Comparison of ENCODE assay signal across 9 cellular contexts in the genomic region with DNA sequence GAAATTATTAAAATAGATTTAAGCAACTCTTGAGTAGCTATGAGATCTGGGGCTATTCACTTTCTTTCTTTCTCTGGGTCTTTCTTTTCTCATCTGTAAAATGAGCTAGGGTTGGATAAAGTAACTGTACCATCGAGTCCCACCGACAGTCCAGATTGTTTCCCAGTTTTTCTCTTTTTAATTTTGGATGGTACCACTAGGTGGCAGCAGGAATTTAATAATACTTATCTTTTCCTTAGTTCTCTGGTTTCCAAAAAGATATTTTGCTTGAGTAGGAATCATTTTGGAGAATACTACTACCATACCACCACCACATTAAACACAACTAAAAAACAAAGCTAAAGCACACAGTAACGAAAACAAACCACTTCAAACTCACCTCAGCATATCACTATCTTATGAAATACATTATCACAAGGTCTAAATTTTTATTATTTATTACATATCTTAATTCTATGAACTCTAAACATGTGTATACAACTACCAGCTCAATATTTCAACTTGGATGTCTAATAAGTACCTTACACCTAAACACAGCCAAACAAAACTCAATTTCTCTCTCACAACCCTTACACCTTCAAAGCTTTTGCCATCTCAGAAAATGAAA.
DNase-seq lines count a peak whose midpoint lies in the region; ATAC-seq, FAIRE-seq and TF ChIP-seq lines count a peak whose summit lies in the region.
"Had no signal": no experiment of that assay in that cellular context is flagged by ENCODE, and none has a peak within 500 bp of the region (broad histone marks: within the 10 kb centered on the region; RNA-seq: fewer than 3 reads in every experiment).

No MANE protein-coding gene starts in this region.

- in situ Hi-C loops in Caki2 (cut with HindIII; ENCODE audit: low pct_unique_long_range_greater_than_20kb, low sequenced_read_pairs): no loop called here

- peaks cover 5% of the 10 kb centered on the region for H3K9me3 Mint-ChIP-seq in astrocyte (ENCODE audit: unreplicated experiment)
- peaks cover 12% of the 10 kb centered on the region for H3K9me3 Mint-ChIP-seq in activated naive CD4-positive, alpha-beta T cell treated with anti-CD3 and anti-CD28 coated beads for 36 hours

- H3K36me3 ChIP-seq in astrocyte (ENCODE audit: insufficient read depth, low read length): no peaks in the 10 kb centered on the region

- H3K4me3 ChIP-seq in astrocyte (ENCODE audit: insufficient read depth, low read depth, low read length): no peak overlapping the region

- H3K79me2 ChIP-seq in astrocyte (ENCODE audit: insufficient read depth, low read length): no peaks in the 10 kb centered on the region

- H4K20me1 ChIP-seq in astrocyte (ENCODE audit: insufficient read depth, low read length): no peaks in the 10 kb centered on the region

- no peaks in the 10 kb centered on the region for H3K4me1 ChIP-seq in astrocyte (ENCODE audit: insufficient read depth, low read length)

- intact Hi-C loops in activated naive CD4-positive, alpha-beta T cell treated with anti-CD3 and anti-CD28 coated beads for 36 hours (cut with micrococcal nuclease): loop anchor here (1.0 to 5.0 kb wide), 4 partner anchors 710 to 1484 kb away; no protein-coding TSS in a partner anchor

- TF ChIP-seq CTCF in astrocyte (IDR thresholded peaks at IDR 0.05; ENCODE audit: insufficient read depth, low read depth, low read length): peak; percentile 77

- no peaks in the 10 kb centered on the region for H3K27me3 Mint-ChIP-seq in astrocyte (ENCODE audit: low read depth, unreplicated experiment)
- no peaks in the 10 kb centered on the region for H3K27me3 Mint-ChIP-seq in activated naive CD4-positive, alpha-beta T cell treated with anti-CD3 and anti-CD28 coated beads for 36 hours (ENCODE audit: low read depth)

- DNase-seq in Caki2 (ENCODE audit: low read depth) (peak; percentile 9), HuH-7 (ENCODE audit: low spot score) (peak; percentile 19), astrocyte (ENCODE audit: low read depth) (no peak), lung microvascular endothelial cell (ENCODE audit: low read depth in 2 of 2) (peak; percentile 24), COR-L47 (lab: John Stamatoyannopoulos, UW) (no peak)
- no peak for DNase-seq in activated naive CD4-positive, alpha-beta T cell treated with anti-CD3 and anti-CD28 coated beads for 36 hours
- DNase-seq in activated CD8-positive, alpha-beta memory T cell treated with anti-CD3 and anti-CD28 coated beads, Interleukin-2, amount 50 U/mL, for 4 hours: no peak

- H3K27me3 ChIP-seq in astrocyte (ENCODE audit: insufficient read depth, low read length): no peaks in the 10 kb centered on the region

- H3K36me3 Mint-ChIP-seq in astrocyte (ENCODE audit: low read depth, unreplicated experiment): no peaks in the 10 kb centered on the region
- no peaks in the 10 kb centered on the region for H3K36me3 Mint-ChIP-seq in activated naive CD4-positive, alpha-beta T cell treated with anti-CD3 and anti-CD28 coated beads for 36 hours (ENCODE audit: low read depth)

- H3K27ac Mint-ChIP-seq in astrocyte (ENCODE audit: unreplicated experiment): no peak overlapping the region
- H3K27ac Mint-ChIP-seq in activated naive CD4-positive, alpha-beta T cell treated with anti-CD3 and anti-CD28 coated beads for 36 hours: no peak overlapping the region

- no peak overlapping the region for H3K27ac ChIP-seq in astrocyte (ENCODE audit: low read depth, low read length)
- H3K27ac ChIP-seq: epithelial cell of prostate had no signal

- CTCF ChIA-PET in activated naive CD4-positive, alpha-beta T cell treated with anti-CD3 and anti-CD28 coated beads for 36 hours (lab: Charles Lee): interaction anchor here (0.8 to 2.0 kb wide), 7 partner anchors 10 to 768 kb away, joined by 3 to 6 read pairs (median 3); no protein-coding TSS in a partner anchor

- H2AFZ ChIP-seq in astrocyte (ENCODE audit: low read depth, low read length): no peak overlapping the region

- peaks cover 5% of the 10 kb centered on the region for H3K4me1 Mint-ChIP-seq in astrocyte (ENCODE audit: low read depth, unreplicated experiment)
- no peaks in the 10 kb centered on the region for H3K4me1 Mint-ChIP-seq in activated naive CD4-positive, alpha-beta T cell treated with anti-CD3 and anti-CD28 coated beads for 36 hours (ENCODE audit: low read depth)

- ATAC-seq in HG02840 (IDR thresholded peaks at IDR 0.05; ENCODE audit: low FRiP score, unreplicated experiment): no peak

- peak; percentile 66 for FAIRE-seq in astrocyte (lab: Jason Lieb, UNC)

- H3K4me3 Mint-ChIP-seq in astrocyte (ENCODE audit: unreplicated experiment): no peak overlapping the region
- no peak overlapping the region for H3K4me3 Mint-ChIP-seq in activated naive CD4-positive, alpha-beta T cell treated with anti-CD3 and anti-CD28 coated beads for 36 hours

- H3K9me3 ChIP-seq in astrocyte (ENCODE audit: insufficient read depth, low read depth, low read length): no peaks in the 10 kb centered on the region

- no peak overlapping the region for H3K4me2 ChIP-seq in astrocyte (ENCODE audit: low read length)

- H3K9ac ChIP-seq in astrocyte (ENCODE audit: low read length): no peak overlapping the region

Comparison
In these comparisons a context has a peak if more than half of its experiments do, and no peak if none do; other contexts are left out.
1. DNase-seq: peak in Caki2 (single experiment), HuH-7 (single experiment) and lung microvascular endothelial cell (2 of 2); none in astrocyte (single experiment), COR-L47 (single experiment), activated naive CD4-positive, alpha-beta T cell treated with anti-CD3 and anti-CD28 coated beads for 36 hours (single experiment) and activated CD8-positive, alpha-beta memory T cell treated with anti-CD3 and anti-CD28 coated beads, Interleukin-2, amount 50 U/mL, for 4 hours (single experiment).